In genomic region chr14:22905627-22906026, GRCh38 we compare ENCODE assay signal across 31 cellular contexts.
"Had no signal": no experiment of that assay in that cellular context is flagged by ENCODE, and none has a peak within 500 bp of the region (broad histone marks: within the 10 kb centered on the region; RNA-seq: fewer than 3 reads in every experiment).

No MANE protein-coding gene starts in this region.

- H2AFZ ChIP-seq: neural progenitor cell, parathyroid adenoma had no signal

- H3K9me3 ChIP-seq: ovary, psoas muscle, spleen, suprapubic skin, testis, tibial artery, transverse colon, upper lobe of right lung, uterus had no signal

- H3K4me2 ChIP-seq: neural progenitor cell, smooth muscle cell had no signal

- H3K9ac ChIP-seq: neural progenitor cell, parathyroid adenoma had no signal

- H3K27ac ChIP-seq: neural progenitor cell, ovary, parathyroid adenoma, psoas muscle, skin epidermis, spleen, suprapubic skin, testis, tibial artery, transverse colon, upper lobe of right lung, uterus had no signal

- H3K9me3 Mint-ChIP-seq: natural killer cell; nephron; neural progenitor cell; stimulated activated memory B cell treated with anti-CD40 and anti-IgM and Interleukin-4, amounts not matched to agents 10 μg/mL and 1 μg/mL and 100 μg/mL, for 72 hours; stimulated activated naive CD8-positive, alpha-beta T cell treated with anti-CD3 and anti-CD28 coated beads, Interleukin-15, amount 100 ng/mL, for 72 hours; type B pancreatic cell had no signal

- H3K36me3 ChIP-seq: ovary, uterus had no signal

- H3K27me3 ChIP-seq: neural progenitor cell, ovary, spleen, suprapubic skin, testis, tibial artery, transverse colon, upper lobe of right lung, uterus had no signal

- H3K4me3 Mint-ChIP-seq: natural killer cell; nephron; neural progenitor cell; stimulated activated memory B cell treated with anti-CD40 and anti-IgM and Interleukin-4, amounts not matched to agents 10 μg/mL and 1 μg/mL and 100 μg/mL, for 72 hours; stimulated activated naive CD8-positive, alpha-beta T cell treated with anti-CD3 and anti-CD28 coated beads, Interleukin-15, amount 100 ng/mL, for 72 hours; type B pancreatic cell had no signal

- H3K4me3 ChIP-seq: neural progenitor cell, ovary, psoas muscle, skin epidermis, smooth muscle cell, spleen, suprapubic skin, testis, tibial artery, transverse colon, upper lobe of right lung, uterus had no signal

- H3K4me1 ChIP-seq: neural progenitor cell, parathyroid adenoma, psoas muscle, testis, tibial artery, upper lobe of right lung, uterus had no signal

- H3K27me3 Mint-ChIP-seq: progenitor cell of endocrine pancreas; stimulated activated memory B cell treated with anti-CD40 and anti-IgM and Interleukin-4, amounts not matched to agents 10 μg/mL and 1 μg/mL and 100 μg/mL, for 72 hours; stimulated activated naive CD8-positive, alpha-beta T cell treated with anti-CD3 and anti-CD28 coated beads, Interleukin-15, amount 100 ng/mL, for 72 hours; type B pancreatic cell had no signal

- H3K4me1 Mint-ChIP-seq: nephron had no signal

- DNase-seq: natural killer cell; occipital lobe; ovary; posterior cingulate gyrus; psoas muscle; right cardiac atrium; spleen; stimulated activated CD4-positive, alpha-beta T cell treated with anti-CD3 and anti-CD28 coated beads, Interleukin-12 subunit alpha, Interleukin-12 subunit beta, amount 100 ng/mL, for 4 hours; stimulated activated CD4-positive, alpha-beta T cell treated with anti-CD3 and anti-CD28 coated beads, Interleukin-1b, Interleukin-23, amount 100 ng/mL, for 48 hours; stimulated activated CD4-positive, alpha-beta T cell treated with anti-CD3 and anti-CD28 coated beads, Interleukin-4, amount 100 ng/mL, for 1 hour; stimulated activated CD4-positive, alpha-beta T cell treated with anti-CD3 and anti-CD28 coated beads, Interleukin-4, amount 100 ng/mL, for 4 hours; stimulated activated CD8-positive, alpha-beta memory T cell treated with anti-CD3 and anti-CD28 coated beads, Interleukin-4, amount 100 ng/mL, for 48 hours; stimulated activated naive CD4-positive, alpha-beta T cell; stimulated activated naive CD8-positive, alpha-beta T cell treated with anti-CD3 and anti-CD28 coated beads, Interleukin-15, amount 100 ng/mL, for 72 hours; stimulated activated naive CD8-positive, alpha-beta T cell treated with anti-CD3 and anti-CD28 coated beads, Interleukin-15, Interleukin-2, amounts not matched to agents 100 U/mL and 50 U/mL, for 24 hours; substantia nigra; testis; transverse colon; upper lobe of right lung; uterus had no signal

- H3K27ac Mint-ChIP-seq: nephron; neural progenitor cell; stimulated activated memory B cell treated with anti-CD40 and anti-IgM and Interleukin-4, amounts not matched to agents 10 μg/mL and 1 μg/mL and 100 μg/mL, for 72 hours; stimulated activated naive CD8-positive, alpha-beta T cell treated with anti-CD3 and anti-CD28 coated beads, Interleukin-15, amount 100 ng/mL, for 72 hours; type B pancreatic cell had no signal

- ATAC-seq: natural killer cell; psoas muscle; right cardiac atrium; sciatic nerve; stimulated activated memory B cell treated with anti-CD40 and anti-IgM and Interleukin-4, amounts not matched to agents 10 μg/mL and 1 μg/mL and 100 μg/mL, for 72 hours; stimulated activated naive CD8-positive, alpha-beta T cell treated with anti-CD3 and anti-CD28 coated beads, Interleukin-15, amount 100 ng/mL, for 72 hours; stimulated activated naive CD8-positive, alpha-beta T cell treated with anti-CD3 and anti-CD28 coated beads, Interleukin-15, Interleukin-2, amounts not matched to agents 100 U/mL and 50 U/mL, for 24 hours; upper lobe of right lung had no signal
